8 cellular contexts compared by ENCODE assay signal in genomic region chrX:152926279-152926678, GRCh38. TPM values are rescaled to one million over a fixed set of nuclear protein-coding genes. Genes with fewer than 3 reads are reported as not detected.
DNase-seq lines count a peak whose midpoint lies in the region; FAIRE-seq and TF ChIP-seq lines count a peak whose summit lies in the region.

No MANE protein-coding gene starts in this region.

- intact Hi-C loops in head of caudate nucleus (cut with DNase I), result no loop called here

- no peak overlapping the region for H3K4me3 ChIP-seq in Jurkat, Clone E6-1 (ENCODE audit: low read length)

- peak; percentile 47 for DNase-seq in DMS153 treated with DMSO at 0.1 percent for 48 hours (lab: John Stamatoyannopoulos, UW; ENCODE audit: unreplicated experiment)
- peak; percentile 43 for DNase-seq in GM20000 (ENCODE audit: low spot score)
- DNase-seq in Jurkat, Clone E6-1 (ENCODE audit: low read depth, low spot score), result peak; percentile 41
- DNase-seq in RCC 7860 (ENCODE audit: low spot score), result peak; percentile 62
- peak; percentile 17 for DNase-seq in activated gamma-delta T cell treated with anti-CD3 and anti-CD28 coated beads, Interleukin-2, amount 50 U/mL, for 16 hours (ENCODE audit: low read depth)
- DNase-seq in head of caudate nucleus, result peak in 39 of 42 donors; percentile 22 to 82 (median 51)
- peak; percentile 34 for DNase-seq in stimulated activated CD4-positive, alpha-beta T cell treated with anti-CD3 and anti-CD28 coated beads, Interleukin-12 subunit alpha, Interleukin-12 subunit beta, amount 100 ng/mL, for 4 hours
- no peak for DNase-seq in foreskin melanocyte

- FAIRE-seq in RCC 7860 (lab: Jason Lieb, UNC), result peak; percentile 87

- peak; percentile 35 for TF ChIP-seq CTCF in GM20000 (IDR thresholded peaks at IDR 0.05; ENCODE audit: extremely low read depth, missing control alignments)

RNA-seq across cellular contexts. Expression of gene ZNF185, which starts 28.4 kb away (rescaled TPM):
- 2.2 TPM for polyA plus RNA-seq in Jurkat, Clone E6-1 (2012; ENCODE audit: insufficient read depth, insufficient read length)
